Comparison of ENCODE assay signal across 8 cellular contexts in the genomic region with DNA sequence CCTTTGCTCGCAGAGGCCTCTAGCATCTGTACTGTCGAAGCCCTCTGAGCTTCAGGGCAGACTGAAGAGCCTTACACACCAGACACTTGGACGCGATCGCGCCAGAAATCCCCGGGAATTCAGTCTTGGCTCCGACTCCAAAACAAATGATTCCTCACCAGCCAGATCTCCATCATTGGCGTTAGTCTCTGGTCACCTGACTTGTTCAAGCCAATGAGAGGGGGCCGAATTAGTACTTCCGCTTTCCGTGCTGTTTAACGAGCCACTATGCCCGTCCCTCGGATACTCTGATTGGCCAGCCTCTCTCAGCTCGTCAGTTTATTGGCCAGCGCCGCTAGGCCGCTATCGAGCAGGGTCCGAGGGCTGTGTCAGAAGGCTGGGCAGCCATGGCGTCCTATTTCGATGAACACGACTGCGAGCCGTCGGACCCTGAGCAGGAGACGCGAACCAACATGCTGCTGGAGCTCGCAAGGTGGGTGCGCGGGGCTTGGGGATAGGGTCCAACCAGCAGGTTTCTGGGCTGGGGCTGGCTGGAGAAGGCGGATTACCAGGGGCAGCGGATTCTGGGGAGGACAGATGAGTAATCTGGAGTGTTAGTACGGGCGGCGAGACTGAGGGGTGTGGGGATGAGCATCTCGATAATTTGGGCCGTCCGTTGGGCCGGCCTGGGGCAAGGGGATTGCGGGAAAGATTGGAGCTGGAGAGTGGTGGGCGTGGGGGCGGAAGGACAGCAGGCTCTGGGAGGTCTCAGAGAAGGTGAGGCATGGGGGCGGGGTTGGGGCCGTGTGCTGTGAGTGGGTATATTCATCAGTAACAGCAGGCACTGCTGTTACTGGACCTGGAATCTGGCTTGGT. TPM values are rescaled to one million over a fixed set of nuclear protein-coding genes. Genes with fewer than 3 reads are reported as not detected.
DNase-seq lines count a peak whose midpoint lies in the region; ATAC-seq and TF ChIP-seq lines count a peak whose summit lies in the region.

A gene with protein sequence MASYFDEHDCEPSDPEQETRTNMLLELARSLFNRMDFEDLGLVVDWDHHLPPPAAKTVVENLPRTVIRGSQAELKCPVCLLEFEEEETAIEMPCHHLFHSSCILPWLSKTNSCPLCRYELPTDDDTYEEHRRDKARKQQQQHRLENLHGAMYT (plus strand): TSS at position 368 of the 855 bp plus-strand sequence. CDS start 19 bp downstream, at position 387.

- peak within 1 kb of the TSS; percentile 42 to 90 for H4K8ac ChIP-seq in IMR-90 (ENCODE audit: low read depth in 2 of 2, low read length in 2 of 2)

- peak within 1 kb of the TSS; percentile 85 for H3K27ac ChIP-seq in IMR-90 (ENCODE audit: insufficient read depth, low read length)

- TF ChIP-seq POLR2A in IMR-90 (IDR thresholded peaks at IDR 0.05; ENCODE audit: low read depth, low read length): peak; percentile 88

- peak within 1 kb of the TSS; percentile 75 for H3K4me3 ChIP-seq in IMR-90 (ENCODE audit: insufficient read depth, low read depth, low read length)

- H3K56ac ChIP-seq in IMR-90 (ENCODE audit: extremely low read depth, insufficient read depth, low read length): peak within 1 kb of the TSS; percentile 64

- H2AK9ac ChIP-seq in IMR-90 (replicated peaks; ENCODE audit: low read depth, low read length, poor library complexity): peak within 1 kb of the TSS; percentile 98

- intact Hi-C loops in IMR-90 (cut with micrococcal nuclease): no loop called here

- in situ Hi-C loops in IMR-90 (cut with MboI; ENCODE audit: low sequenced_read_pairs): no loop called here

- dilution Hi-C loops in IMR-90 (cut with HindIII; ENCODE audit: low sequenced_read_pairs, unreplicated experiment): no loop called here

- BruUV-seq in IMR-90 (replicated peaks; lab: Mats Ljungman, UMichigan): no TSS peak

- TF ChIP-seq CTCF in IMR-90 (conservative IDR thresholded peaks at IDR 0.05; ENCODE audit: low read depth, low read length): no peak

- peaks cover 22% of the 10 kb centered on the region for H3K9me1 ChIP-seq in IMR-90 (ENCODE audit: insufficient read depth, low read length)

- no peak within 1 kb of the TSS for H2BK20ac ChIP-seq in IMR-90 (ENCODE audit: low read depth, low read length)

- H3K9ac ChIP-seq in IMR-90 (ENCODE audit: low read depth, low read length): peak within 1 kb of the TSS; percentile 90

- H2BK120ac ChIP-seq in IMR-90 (ENCODE audit: low read depth, low read length): peak within 1 kb of the TSS; percentile 17; the same call in 1 of the 2 replicates

- H4K91ac ChIP-seq in IMR-90 (ENCODE audit: insufficient read depth, low read depth, low read length): peak within 1 kb of the TSS; percentile 62

- peaks cover 26% of the 10 kb centered on the region for H3K36me3 ChIP-seq in IMR-90 (ENCODE audit: control insufficient read depth, insufficient read depth, low read length)

- peak within 1 kb of the TSS; percentile 84 for H3K4ac ChIP-seq in IMR-90 (ENCODE audit: low read depth, low read length)

- H2BK15ac ChIP-seq in IMR-90 (ENCODE audit: low read depth, low read length): no peak within 1 kb of the TSS; the same call in 2 of the 3 replicates

- no peaks in the 10 kb centered on the region for H3K9me3 ChIP-seq in IMR-90 (ENCODE audit: control insufficient read depth, insufficient read depth, low read length)

- H2AK5ac ChIP-seq in IMR-90 (ENCODE audit: low read depth, low read length): peak within 1 kb of the TSS; percentile 83

- 0% methylated on average over 38 of the region's 46 CpGs; no CpG with 5 or more reads in 1 of the 2 experiments for WGBS in IMR-90 (ENCODE audit: extremely low coverage in 2 of 2, insufficient read length in 1 of 2), 2 experiments

- H3K79me1 ChIP-seq in IMR-90 (ENCODE audit: low read depth in 1 of 2, low read length in 2 of 2): peaks cover 36 to 69% of the 10 kb centered on the region in 2 experiments

- TF ChIP-seq RAD21 in IMR-90 (IDR thresholded peaks at IDR 0.05; ENCODE audit: low read length): no peak

- ATAC-seq in GM21528 (IDR thresholded peaks at IDR 0.05; ENCODE audit: low FRiP score, unreplicated experiment): peak; percentile 97
- ATAC-seq in IMR-90 (ENCODE audit: low read depth): peak; percentile 97

- peak within 1 kb of the TSS; percentile 69 for H3K23ac ChIP-seq in IMR-90 (ENCODE audit: low read depth, low read length)

- peak within 1 kb of the TSS; percentile 87 for H2BK5ac ChIP-seq in IMR-90 (ENCODE audit: low read depth, low read length, poor library complexity, severe bottlenecking)

- peak within 1 kb of the TSS; percentile 89 for H3K4me2 ChIP-seq in IMR-90 (ENCODE audit: low read depth, low read length)

- H3K4me1 ChIP-seq in IMR-90 (ENCODE audit: control insufficient read depth, insufficient read depth, low read length): peaks cover 17% of the 10 kb centered on the region

- H3K27me3 ChIP-seq in IMR-90 (ENCODE audit: control insufficient read depth, insufficient read depth, low read length): no peaks in the 10 kb centered on the region

- POLR2A ChIA-PET in IMR-90 (lab: Charles Lee; ENCODE audit: unreplicated experiment): interaction anchor here (0.5 to 2.5 kb wide), 4 partner anchors 8 to 189 kb away, joined by 6 to 14 read pairs (median 8); no protein-coding TSS in a partner anchor

- peaks cover 17% of the 10 kb centered on the region for H4K20me1 ChIP-seq in IMR-90 (ENCODE audit: insufficient read depth, low read length)

- DNase-seq in DMS 273 (lab: John Stamatoyannopoulos, UW; ENCODE audit: unreplicated experiment) (peak; percentile 99), IMR-90 (peak; percentile 99), OCI-M1 (lab: John Stamatoyannopoulos, UW) (peak; percentile 97), activated T-cell treated with anti-CD3 and anti-CD28 coated beads for 24 hours (ENCODE audit: low read depth) (peak; percentile 88), epidermal melanocyte (ENCODE audit: insufficient read length, low spot score) (peak; percentile 99), middle frontal gyrus (ENCODE audit: extremely low spot score, low spot score) (peak; percentile 98)
- DNase-seq in stimulated activated CD8-positive, alpha-beta memory T cell treated with anti-CD3 and anti-CD28 coated beads, Interleukin-2, amount 100 ng/mL, for 48 hours (ENCODE audit: low read depth in 2 of 2): peak; percentile 79 to 82

- CTCF ChIA-PET in IMR-90 (lab: Yijun Ruan, JAX): no interaction called here

- H3K14ac ChIP-seq in IMR-90 (replicated peaks; ENCODE audit: low read depth, low read length): peak within 1 kb of the TSS; percentile 78

- peak within 1 kb of the TSS; percentile 59 for H4K5ac ChIP-seq in IMR-90 (ENCODE audit: low read depth, low read length)

- peak within 1 kb of the TSS; percentile 95 for H2AFZ ChIP-seq in IMR-90 (replicated peaks; ENCODE audit: low read length, poor library complexity)

- peak within 1 kb of the TSS; percentile 42; the same call in 1 of the 2 replicates for H3K18ac ChIP-seq in IMR-90 (ENCODE audit: low read depth, low read length)

TF ChIP-seq in IMR-90, 13 proteins besides CTCF, POLR2A, EP300 and RAD21:
- TF ChIP-seq RFX5 (IDR thresholded peaks at IDR 0.05; ENCODE audit: low read depth, low read length) (no peak), CEBPB (IDR thresholded peaks at IDR 0.05; ENCODE audit: low read depth, low read length) (no peak), MXI1 (IDR thresholded peaks at IDR 0.05; ENCODE audit: borderline replicate concordance, low read depth, low read length) (peak; percentile 37), BHLHE40 (IDR thresholded peaks at IDR 0.05; ENCODE audit: low read depth, low read length) (no peak)
- TF ChIP-seq, protein P1, sequence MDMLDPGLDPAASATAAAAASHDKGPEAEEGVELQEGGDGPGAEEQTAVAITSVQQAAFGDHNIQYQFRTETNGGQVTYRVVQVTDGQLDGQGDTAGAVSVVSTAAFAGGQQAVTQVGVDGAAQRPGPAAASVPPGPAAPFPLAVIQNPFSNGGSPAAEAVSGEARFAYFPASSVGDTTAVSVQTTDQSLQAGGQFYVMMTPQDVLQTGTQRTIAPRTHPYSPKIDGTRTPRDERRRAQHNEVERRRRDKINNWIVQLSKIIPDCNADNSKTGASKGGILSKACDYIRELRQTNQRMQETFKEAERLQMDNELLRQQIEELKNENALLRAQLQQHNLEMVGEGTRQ (IDR thresholded peaks at IDR 0.05; ENCODE audit: low read depth, low read length): peak; percentile 91

RNA-seq across cellular contexts. Expression of the gene that starts here (rescaled TPM):
- total RNA-seq in IMR-90 (2012; rRNA removed): 326 and 498 TPM in 2 replicates
- polyA plus RNA-seq in IMR-90 (2012; rRNA removed): 438 and 481 TPM in 2 replicates
- 538 and 709 TPM in 2 replicates for polyA plus RNA-seq in IMR-90 (2012; cell fraction: cytosol; rRNA removed)
- polyA plus RNA-seq in IMR-90 (2012; cell fraction: nucleus; rRNA removed; ENCODE audit: low replicate concordance): 203 and 232 TPM in 2 replicates

Comparison
In these comparisons a context has a peak if more than half of its experiments do, and no peak if none do; other contexts are left out.
1. Peak in every context shown above with its lines: DNase-seq, ATAC-seq, H3K4me3 ChIP-seq and H3K27ac ChIP-seq.